Comparison of ENCODE assay signal across 1 cellular context in the genomic region with DNA sequence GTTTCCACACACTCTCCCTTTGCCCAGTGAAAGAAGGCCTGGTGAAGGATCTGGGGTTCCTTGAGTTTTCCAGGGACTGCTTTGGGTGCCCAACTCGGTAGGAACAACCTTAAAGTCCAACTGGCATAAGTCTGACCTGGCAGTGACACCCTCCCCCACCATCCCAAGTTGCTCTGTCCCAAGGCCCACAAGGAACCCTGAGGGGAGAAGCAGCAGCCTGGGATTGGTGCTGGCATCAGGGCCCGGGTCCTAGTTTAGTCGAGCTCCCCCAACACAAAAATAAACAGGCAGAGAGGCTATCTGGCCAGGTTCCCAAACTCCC.
TF ChIP-seq lines count a peak whose summit lies in the region.

No MANE protein-coding gene starts in this region.

TF ChIP-seq in GM23338, 12 proteins besides CTCF, POLR2A, EP300 and RAD21 (continued from another document):
- no peak for TF ChIP-seq ZNF462 (CRISPR knock-in tag; IDR thresholded peaks at IDR 0.05)
- no peak for TF ChIP-seq STAT1 (IDR thresholded peaks at IDR 0.05; ENCODE audit: unreplicated experiment)
- TF ChIP-seq REST (IDR thresholded peaks at IDR 0.05; ENCODE audit: unreplicated experiment), result no peak
